ENCODE assay signal across 7 cellular contexts in genomic region chr20:47358052-47358671, GRCh38. TPM values are rescaled to one million over a fixed set of nuclear protein-coding genes. Genes with fewer than 3 reads are reported as not detected.
DNase-seq lines count a peak whose midpoint lies in the region; ATAC-seq and TF ChIP-seq lines count a peak whose summit lies in the region.

No MANE protein-coding gene starts in this region.

- ATAC-seq in right cardiac atrium (no peak), HG03439 (IDR thresholded peaks at IDR 0.05; ENCODE audit: unreplicated experiment) (no peak), GM18873 (IDR thresholded peaks at IDR 0.05; ENCODE audit: low FRiP score, unreplicated experiment) (no peak)

- no peaks in the 10 kb centered on the region for H3K9me3 ChIP-seq in right cardiac atrium (ENCODE audit: control insufficient read depth, low read length)
- no peaks in the 10 kb centered on the region for H3K9me3 ChIP-seq in smooth muscle cell (replicated peaks; ENCODE audit: low read depth)

- H3K4me2 ChIP-seq in smooth muscle cell = peak overlapping the region; percentile 79

- H3K27me3 ChIP-seq in right cardiac atrium (ENCODE audit: control insufficient read depth, insufficient read depth) = no peaks in the 10 kb centered on the region
- no peaks in the 10 kb centered on the region for H3K27me3 ChIP-seq in smooth muscle cell (ENCODE audit: low read depth)

- H3K4me3 ChIP-seq in HFF-Myc (replicated peaks; ENCODE audit: low read depth, low read length) (peak overlapping the region; percentile 53), right cardiac atrium (ENCODE audit: low read length) (no peak overlapping the region), smooth muscle cell (peak overlapping the region; percentile 7)

- peaks cover 33% of the 10 kb centered on the region for H3K79me2 ChIP-seq in smooth muscle cell (ENCODE audit: low read depth)

- WGBS in right cardiac atrium = 36% methylated on average over 14 of the region's 14 CpGs
- WGBS in smooth muscle cell (ENCODE audit: low lambda C conversion rate) = 17% methylated on average over 14 of the region's 14 CpGs

- H2AFZ ChIP-seq in smooth muscle cell (ENCODE audit: low read depth) = no peak overlapping the region

- peaks cover 56% of the 10 kb centered on the region for H3F3A ChIP-seq in smooth muscle cell (ENCODE audit: low read depth)

- H3K36me3 ChIP-seq in smooth muscle cell (ENCODE audit: low read depth) = no peaks in the 10 kb centered on the region

- peak overlapping the region; percentile 86 for H3K9ac ChIP-seq in smooth muscle cell (ENCODE audit: low read depth)

- TF ChIP-seq CTCF in HFF-Myc (IDR thresholded peaks at IDR 0.05; ENCODE audit: low read depth, low read length, missing control alignments) = no peak
- no peak for TF ChIP-seq CTCF in VCaP (conservative IDR thresholded peaks at IDR 0.05)
- no peak for TF ChIP-seq CTCF in smooth muscle cell (IDR thresholded peaks at IDR 0.05; ENCODE audit: borderline replicate concordance, insufficient read depth, poor library complexity, severe bottlenecking)

- no peaks in the 10 kb centered on the region for H4K20me1 ChIP-seq in smooth muscle cell (ENCODE audit: low read depth)

- intact Hi-C loops in right cardiac atrium (cut with DNase I) = loop anchor here (2.0 to 10.0 kb wide), 4 partner anchors 36 to 53 kb away; no protein-coding TSS in a partner anchor

- H3K27ac ChIP-seq in VCaP = peak overlapping the region; percentile 100
- H3K27ac ChIP-seq in right cardiac atrium (ENCODE audit: low read length) = peak overlapping the region; percentile 100
- peak overlapping the region; percentile 99 for H3K27ac ChIP-seq in smooth muscle cell (ENCODE audit: low read depth)

- in situ Hi-C loops in G401 (cut with HindIII; ENCODE audit: low sequenced_read_pairs) = no loop called here

- DNase-seq in HFF-Myc (ENCODE audit: extremely low read depth, low read depth) (no peak), right cardiac atrium (no peak), smooth muscle cell (lab: John Stamatoyannopoulos, UW; ENCODE audit: unreplicated experiment) (no peak), G401 (ENCODE audit: low spot score) (no peak)

- H3K4me1 ChIP-seq in right cardiac atrium (ENCODE audit: control insufficient read depth, insufficient read depth, low read length) (peaks cover 50% of the 10 kb centered on the region), smooth muscle cell (ENCODE audit: low read depth) (peaks cover 78% of the 10 kb centered on the region)

RNA-seq across cellular contexts. Expression of gene ZMYND8, which starts 1.7 kb away (rescaled TPM):
- total RNA-seq in right cardiac atrium (10 to 100 TPM; 20.4 to 35.7 (median 31.4) TPM), smooth muscle cell (22.7 and 24.1 TPM in 2 replicates)
- polyA plus RNA-seq in right cardiac atrium (10.0 TPM), smooth muscle cell (14.7 and 15.2 TPM in 2 replicates)
- total RNA-seq in G401 (2014; rRNA removed; shearing (Covaris generic)) = 21.5 and 24.7 TPM in 2 replicates
